24 cellular contexts compared by ENCODE assay signal in genomic region chr10:1611936-1612550, GRCh38.
A peak's percentile ranks its signal among the peaks of the same experiment; 100 is the strongest.
DNase-seq lines count a peak whose midpoint lies in the region; ATAC-seq, FAIRE-seq and TF ChIP-seq lines count a peak whose summit lies in the region.
"Had no signal": no experiment of that assay in that cellular context is flagged by ENCODE, and none has a peak within 500 bp of the region (broad histone marks: within the 10 kb centered on the region; RNA-seq: fewer than 3 reads in every experiment).

No MANE protein-coding gene starts in this region.

- peak overlapping the region; percentile 14; the same call in 1 of the 2 replicates for H3K4me2 ChIP-seq in K562 (ENCODE audit: insufficient read depth, low read length)
- H3K4me2 ChIP-seq: PC-9 had no signal

- no peaks in the 10 kb centered on the region for H3K9me1 ChIP-seq in K562 (ENCODE audit: control insufficient read depth, insufficient read depth, low read length)

- no peaks in the 10 kb centered on the region for H3K36me3 ChIP-seq in K562 (ENCODE audit: control insufficient read depth, insufficient read depth, low read length)
- no peaks in the 10 kb centered on the region for H3K36me3 ChIP-seq in left ventricle myocardium inferior
- H3K36me3 ChIP-seq: MG63 had no signal

- H3K27ac ChIP-seq in K562 (ENCODE audit: extremely low read depth, low read depth, low read length) (no peak overlapping the region), left ventricle myocardium inferior (replicated peaks) (no peak overlapping the region)
- H3K27ac ChIP-seq: 22Rv1, HL-60, PC-9, RWPE1 had no signal

- CTCF ChIA-PET in K562 (lab: Yijun Ruan, JAX; ENCODE audit: low intra/inter-chr PET ratio) = no interaction called here

- H2AFZ ChIP-seq in K562 (ENCODE audit: low read depth, low read length) = 0 out of 2 replicates have a peak overlapping the region, but pooled peaks have one; percentile 23
- H2AFZ ChIP-seq: PC-9 had no signal

- H3K79me2 ChIP-seq in K562 (ENCODE audit: control insufficient read depth, insufficient read depth, low read length) = no peaks in the 10 kb centered on the region

- H3K4me1 ChIP-seq in K562 (replicated peaks in 1 of 2; ENCODE audit: control insufficient read depth in 2 of 2, insufficient read depth in 2 of 2, low read length in 2 of 2) = peaks cover 0 to 6% of the 10 kb centered on the region in 2 experiments; a peak in 3 of 5 replicates
- H3K4me1 ChIP-seq in left ventricle myocardium inferior = peaks cover 8% of the 10 kb centered on the region

- POLR2A ChIA-PET in K562 (lab: Yijun Ruan, JAX) = no interaction called here

- WGBS in K562 (ENCODE audit: insufficient coverage, low coverage, missing lambda C conversion rate) = 9% methylated on average over 17 of the region's 21 CpGs

- H3K4me3 ChIP-seq in K562 (no peak overlapping the region), left ventricle myocardium inferior (no peak overlapping the region)
- H3K4me3 ChIP-seq: MG63, PC-9 had no signal

- DNase-seq in NCI-H1417 (lab: John Stamatoyannopoulos, UW) (peak in 2 of 3 experiments; percentile 3 to 33), NCI-H1417 treated with DMSO at 0.1 percent for 48 hours (lab: John Stamatoyannopoulos, UW) (no peak), K562 (ENCODE audit: extremely low read depth in 1 of 4, low spot score in 3 of 4) (peak; percentile 8 to 29 (median 22)), left lobe of liver (ENCODE audit: low spot score) (peak; percentile 30), type B pancreatic cell (ENCODE audit: extremely low spot score, unreplicated experiment) (peak; percentile 50), pons (ENCODE audit: low spot score) (no peak), Kasumi-1 (lab: John Stamatoyannopoulos, UW) (no peak), left ventricle myocardium inferior (no peak)
- DNase-seq: AML-193, DMS79, HCEC 1CT, IMR-90, Karpas-422, MG63, NCI-H1048, NCI-H1694, NCI-H2081 treated with DMSO at 0.1 percent for 48 hours, NCI-H510A treated with DMSO at 0.1 percent for 48 hours, PC-9 had no signal

- no peaks in the 10 kb centered on the region for H3K36me3 Mint-ChIP-seq in type B pancreatic cell
- H3K36me3 Mint-ChIP-seq: CD14-positive monocyte had no signal

- intact Hi-C loops in K562 (cut with micrococcal nuclease) (no loop called here), left ventricle myocardium inferior (cut with micrococcal nuclease) (no loop called here)

- in situ Hi-C loops in K562 (cut with MboI) = no loop called here

- no peak for TF ChIP-seq EP300 in K562 (IDR thresholded peaks at IDR 0.05; ENCODE audit: low read length)

- H3K27me3 ChIP-seq in K562 (ENCODE audit: control insufficient read depth in 2 of 2, insufficient read depth in 2 of 2, low read length in 2 of 2) (peaks cover 7 to 54% of the 10 kb centered on the region in 2 experiments; a peak in 4 of 5 replicates), left ventricle myocardium inferior (ENCODE audit: low read depth) (peaks cover 91% of the 10 kb centered on the region)

- no peak for FAIRE-seq in K562 (lab: Jason Lieb, UNC)
- FAIRE-seq: HTR-8/SVneo had no signal

- no peaks in the 10 kb centered on the region for H4K20me1 ChIP-seq in K562 (replicated peaks; ENCODE audit: control insufficient read depth, insufficient read depth, low read length)

- TF ChIP-seq CTCF in K562 (IDR thresholded peaks at IDR 0.05 in 2 of 3, conservative IDR thresholded peaks at IDR 0.05 in 1 of 3; ENCODE audit: insufficient read depth in 2 of 3, low read depth in 1 of 3, low read length in 3 of 3) (no peak), type B pancreatic cell (conservative IDR thresholded peaks at IDR 0.05) (no peak), left ventricle myocardium inferior (IDR thresholded peaks at IDR 0.05; ENCODE audit: borderline replicate concordance) (no peak)

- no peak for TF ChIP-seq POLR2A in K562 (conservative IDR thresholded peaks at IDR 0.05)

- no peak for TF ChIP-seq RAD21 in K562 (CRISPR knock-in tag; conservative IDR thresholded peaks at IDR 0.05 in 1 of 2, IDR thresholded peaks at IDR 0.05 in 1 of 2)

- no peak overlapping the region for H3K27ac Mint-ChIP-seq in type B pancreatic cell

- peaks cover 60% of the 10 kb centered on the region for H3K27me3 Mint-ChIP-seq in type B pancreatic cell

- ATAC-seq in K562 (peak; percentile 63), left lobe of liver (no peak)

- H3K4me1 Mint-ChIP-seq in type B pancreatic cell (ENCODE audit: unreplicated experiment) = peaks cover 27% of the 10 kb centered on the region
- H3K4me1 Mint-ChIP-seq: CD14-positive monocyte had no signal

- no peak overlapping the region for H3K9ac ChIP-seq in K562 (ENCODE audit: insufficient read depth in 1 of 2, low read depth in 2 of 2, low read length in 2 of 2)

- H3K9me3 Mint-ChIP-seq in type B pancreatic cell = no peaks in the 10 kb centered on the region

- H3K9me3 ChIP-seq in K562 (replicated peaks; ENCODE audit: control insufficient read depth, insufficient read depth, low read depth, low read length) (no peaks in the 10 kb centered on the region), left ventricle myocardium inferior (replicated peaks) (no peaks in the 10 kb centered on the region)
- H3K9me3 ChIP-seq: MG63 had no signal

- H3K4me3 Mint-ChIP-seq in type B pancreatic cell = no peak overlapping the region
- H3K4me3 Mint-ChIP-seq: CD14-positive monocyte had no signal

- BruUV-seq in K562 (replicated peaks; lab: Mats Ljungman, UMichigan) = no TSS peak

TF ChIP-seq in K562, 482 proteins besides CTCF, POLR2A, EP300 and RAD21:
- no peak for TF ChIP-seq ASH1L (IDR thresholded peaks at IDR 0.05; ENCODE audit: borderline replicate concordance, low read depth, partially characterized antibody)
- TF ChIP-seq RFX1 (IDR thresholded peaks at IDR 0.05) = no peak
- peak in 2 of 3 experiments; percentile 13 to 58 for TF ChIP-seq YY1 (IDR thresholded peaks at IDR 0.05; ENCODE audit: borderline replicate concordance in 1 of 3, control insufficient read depth in 1 of 3, extremely low read depth in 1 of 3, insufficient read depth in 3 of 3, insufficient read length in 1 of 3, insufficient replicate concordance in 2 of 3, low read depth in 1 of 3, low read length in 2 of 3)
- no peak for TF ChIP-seq FIP1L1 (IDR thresholded peaks at IDR 0.05; ENCODE audit: low read depth, low read length, poor library complexity, severe bottlenecking)
- TF ChIP-seq E2F6 (IDR thresholded peaks at IDR 0.05; ENCODE audit: borderline replicate concordance in 1 of 2, extremely low read depth in 1 of 2, insufficient read depth in 1 of 2, insufficient read length in 1 of 2, low read depth in 1 of 2, low read length in 1 of 2, poor library complexity in 1 of 2, severe bottlenecking in 1 of 2) = peak in 1 of 2 experiments; percentile 7
- no peak for TF ChIP-seq HMG20B (CRISPR knock-in tag; IDR thresholded peaks at IDR 0.05)
- no peak for TF ChIP-seq CHD1 (IDR thresholded peaks at IDR 0.05; ENCODE audit: low read length)
- no peak for TF ChIP-seq ZNF77 (CRISPR knock-in tag; IDR thresholded peaks at IDR 0.05)
- TF ChIP-seq FOXJ3 (CRISPR knock-in tag; IDR thresholded peaks at IDR 0.05) = no peak
- no peak for TF ChIP-seq TBP (optimal IDR thresholded peaks at IDR 0.05; ENCODE audit: low read depth, low read length)
- TF ChIP-seq RHOXF2B (CRISPR knock-in tag; conservative IDR thresholded peaks at IDR 0.05) = no peak
- TF ChIP-seq ZNF586 (CRISPR knock-in tag; conservative IDR thresholded peaks at IDR 0.05) = no peak
- peak; percentile 39 for TF ChIP-seq PRDM10 (IDR thresholded peaks at IDR 0.05; ENCODE audit: partially characterized antibody)
- TF ChIP-seq ZNF75A (CRISPR knock-in tag; IDR thresholded peaks at IDR 0.05) = no peak
- TF ChIP-seq ZNF766 (CRISPR knock-in tag; conservative IDR thresholded peaks at IDR 0.05) = no peak
- TF ChIP-seq ETS2 (tag; IDR thresholded peaks at IDR 0.05; ENCODE audit: borderline replicate concordance, poor library complexity, severe bottlenecking) = no peak
- TF ChIP-seq MCM7 (IDR thresholded peaks at IDR 0.05) = no peak
- no peak for TF ChIP-seq ZNF551 (CRISPR knock-in tag; IDR thresholded peaks at IDR 0.05)
- no peak for TF ChIP-seq TCF3 (CRISPR knock-in tag; IDR thresholded peaks at IDR 0.05)
- TF ChIP-seq BRCA1 (IDR thresholded peaks at IDR 0.05) = no peak
- TF ChIP-seq BRCA1 (CRISPR knock-in tag; IDR thresholded peaks at IDR 0.05) = no peak

Comparison
In these comparisons a context has a peak if more than half of its experiments do, and no peak if none do; other contexts are left out.
1. DNase-seq: peak in NCI-H1417 (2 of 3), K562 (4 of 4), left lobe of liver (single experiment) and type B pancreatic cell (single experiment); none in NCI-H1417 treated with DMSO at 0.1 percent for 48 hours (single experiment), pons (single experiment), Kasumi-1 (0 of 2) and left ventricle myocardium inferior (single experiment).